8 cellular contexts compared by ENCODE assay signal in the genomic region with DNA sequence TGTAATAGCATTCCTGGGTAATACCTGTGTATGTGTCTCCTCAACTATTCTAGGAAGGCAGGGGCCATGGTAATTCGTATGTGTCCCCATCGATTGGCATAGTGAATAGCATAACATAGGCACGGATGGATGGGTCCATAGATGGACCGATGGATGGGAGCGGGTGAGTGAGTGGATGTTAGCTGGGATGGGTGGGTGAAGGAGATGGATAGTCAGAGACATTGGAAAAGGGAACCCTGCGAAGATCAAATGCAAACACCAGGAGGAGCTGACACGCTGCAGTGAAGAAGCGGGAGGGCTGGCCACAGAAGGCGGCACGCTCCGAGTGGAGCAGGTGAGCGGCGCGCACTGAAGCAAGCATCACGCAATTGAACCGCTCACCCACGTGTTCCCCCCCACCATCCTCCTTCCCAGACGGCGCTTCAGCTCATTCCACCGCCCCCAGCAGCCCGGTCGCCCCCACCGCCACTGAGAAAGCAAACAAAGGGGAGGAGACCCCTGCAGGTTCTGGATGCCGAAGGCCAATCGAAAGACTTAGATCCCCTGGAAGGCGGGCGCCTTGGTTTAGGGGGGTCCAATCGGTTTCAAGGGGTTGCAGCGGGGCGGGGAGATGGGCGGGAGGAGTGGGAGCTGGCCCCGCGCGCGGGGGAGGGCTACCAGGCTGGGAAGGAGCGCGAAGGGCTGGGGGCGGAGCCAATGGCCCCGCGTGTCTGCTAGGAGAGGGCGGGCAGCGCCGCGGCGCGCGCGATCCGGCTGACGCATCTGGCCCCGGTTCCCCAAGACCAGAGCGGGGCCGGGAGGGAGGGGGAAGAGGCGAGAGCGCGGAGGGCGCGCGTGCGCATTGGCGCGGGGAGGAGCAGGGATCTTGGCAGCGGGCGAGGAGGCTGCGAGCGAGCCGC.
DNase-seq lines count a peak whose midpoint lies in the region; ATAC-seq and TF ChIP-seq lines count a peak whose summit lies in the region.

A gene (plus strand): TSS at position 839 of the 899 bp plus-strand sequence. CDS start 90 bp downstream, outside the sequence.

- peak; percentile 68 for TF ChIP-seq CTCF in AG10803 (conservative IDR thresholded peaks at IDR 0.05; ENCODE audit: low read length)

- H3K36me3 Mint-ChIP-seq in central memory CD8-positive, alpha-beta T cell (ENCODE audit: insufficient read depth) = peaks cover 5% of the 10 kb centered on the region

- no peaks in the 10 kb centered on the region for H3K27me3 Mint-ChIP-seq in central memory CD8-positive, alpha-beta T cell

- ATAC-seq in GM19023 (IDR thresholded peaks at IDR 0.05; ENCODE audit: unreplicated experiment) (peak; percentile 84), HG03280 (IDR thresholded peaks at IDR 0.05; ENCODE audit: unreplicated experiment) (peak; percentile 84)
- ATAC-seq in central memory CD8-positive, alpha-beta T cell (replicated peaks; ENCODE audit: extremely low read depth, poor library complexity, severe bottlenecking) = peak; percentile 83

- H3K4me1 Mint-ChIP-seq in central memory CD8-positive, alpha-beta T cell = peaks cover 46% of the 10 kb centered on the region

- DNase-seq in AG10803 (ENCODE audit: low read depth) (peak; percentile 96), NCI-H345 treated with DMSO at 0.1 percent for 48 hours (lab: John Stamatoyannopoulos, UW; ENCODE audit: unreplicated experiment) (peak; percentile 81), islet precursor cell (peak; percentile 100)
- peak; percentile 93 for DNase-seq in activated CD4-positive, CD25-positive, alpha-beta regulatory T cell treated with anti-CD3 and anti-CD28 coated beads, Interleukin-2, amount 50 U/mL, for 16 hours (ENCODE audit: low read depth, low spot score)
- DNase-seq in central memory CD8-positive, alpha-beta T cell (ENCODE audit: low spot score in 2 of 2) = peak; percentile 93 to 98
- peak; percentile 92 to 97 (median 96) for DNase-seq in stimulated activated CD4-positive, alpha-beta T cell treated with anti-CD3 and anti-CD28 coated beads, Interleukin-12 subunit alpha, Interleukin-12 subunit beta, amount 100 ng/mL, for 48 hours (ENCODE audit: low read depth in 2 of 3, low spot score in 1 of 3)

- H3K4me3 ChIP-seq in AG10803 (ENCODE audit: low read length) = peak within 1 kb of the TSS; percentile 69

- peak within 1 kb of the TSS; percentile 88 for H3K27ac Mint-ChIP-seq in central memory CD8-positive, alpha-beta T cell (ENCODE audit: low read depth)

- peak within 1 kb of the TSS; percentile 94 for H3K4me3 Mint-ChIP-seq in central memory CD8-positive, alpha-beta T cell

- no peaks in the 10 kb centered on the region for H3K9me3 Mint-ChIP-seq in central memory CD8-positive, alpha-beta T cell

Comparison
In these comparisons a context has a peak if more than half of its experiments do, and no peak if none do; other contexts are left out.
1. Peak in every context shown above with its lines: DNase-seq, ATAC-seq and H3K4me3 ChIP-seq.